1 cellular context compared by ENCODE assay signal in genomic region chr6:170234419-170234818, GRCh38.
A peak's percentile ranks its signal among the peaks of the same experiment; 100 is the strongest.
TF ChIP-seq lines count a peak whose summit lies in the region.

No MANE protein-coding gene starts in this region.

TF ChIP-seq in K562, 482 proteins besides CTCF, POLR2A, EP300 and RAD21:
- no peak for TF ChIP-seq TEAD4 (IDR thresholded peaks at IDR 0.05; ENCODE audit: low read length)
- no peak for TF ChIP-seq TEAD4 (CRISPR knock-in tag; IDR thresholded peaks at IDR 0.05; ENCODE audit: borderline replicate concordance)
- TF ChIP-seq NRF1 (conservative IDR thresholded peaks at IDR 0.05 in 1 of 2, IDR thresholded peaks at IDR 0.05 in 1 of 2) = peak; percentile 20 to 39; a peak in 1 of 4 replicates
